In genomic region chr1:47934243-47934805, GRCh38 we compare ENCODE assay signal across 10 cellular contexts.
DNase-seq lines count a peak whose midpoint lies in the region; ATAC-seq and TF ChIP-seq lines count a peak whose summit lies in the region.
"Had no signal": no experiment of that assay in that cellular context is flagged by ENCODE, and none has a peak within 500 bp of the region (broad histone marks: within the 10 kb centered on the region; RNA-seq: fewer than 3 reads in every experiment).

No MANE protein-coding gene starts in this region.

- H4K91ac ChIP-seq in trophoblast cell (ENCODE audit: low read depth, low read length) = no peak overlapping the region

- H3K9me3 ChIP-seq in BE2C (no peaks in the 10 kb centered on the region), trophoblast cell (ENCODE audit: insufficient read depth, low read depth, low read length) (no peaks in the 10 kb centered on the region)

- no peak overlapping the region for H3K27ac ChIP-seq in trophoblast cell (ENCODE audit: low read depth, low read length)

- ATAC-seq in SK-N-SH treated with all-trans-retinoic acid at 6 μM for 48 hours (no peak; the same call in 2 of the 3 replicates), left cardiac atrium (peak; percentile 85 to 87), HG02642 (IDR thresholded peaks at IDR 0.05; ENCODE audit: poor library complexity, unreplicated experiment) (no peak), GM21786 (IDR thresholded peaks at IDR 0.05; ENCODE audit: unreplicated experiment) (no peak)

- no peak overlapping the region for H2BK12ac ChIP-seq in trophoblast cell (ENCODE audit: low read length)

- H3K18ac ChIP-seq in trophoblast cell (ENCODE audit: low read length) = no peak overlapping the region

- no peak overlapping the region for H3K9ac ChIP-seq in trophoblast cell (ENCODE audit: low read length)

- TF ChIP-seq CTCF in BE2C (IDR thresholded peaks at IDR 0.05; ENCODE audit: low read depth, low read length) = no peak

- H3K27me3 ChIP-seq in BE2C = no peaks in the 10 kb centered on the region
- no peaks in the 10 kb centered on the region for H3K27me3 ChIP-seq in trophoblast cell (ENCODE audit: insufficient read depth, low read length)

- intact Hi-C loops in left cardiac atrium (cut with DNase I) = no loop called here

- H2AK5ac ChIP-seq in trophoblast cell (ENCODE audit: low read length) = no peak overlapping the region

- no peaks in the 10 kb centered on the region for H3K79me2 ChIP-seq in trophoblast cell (ENCODE audit: control insufficient read depth, insufficient read depth, low read length, poor library complexity)

- no peak overlapping the region for H2BK5ac ChIP-seq in trophoblast cell (ENCODE audit: low read depth, low read length, poor library complexity)

- DNase-seq in BE2C = peak; percentile 65
- DNase-seq in left cardiac atrium = peak; percentile 76
- no peak for DNase-seq in trophoblast cell
- DNase-seq in inferior parietal cortex (ENCODE audit: extremely low spot score) = no peak
- no peak for DNase-seq in NOMO-1 (lab: John Stamatoyannopoulos, UW; ENCODE audit: unreplicated experiment in 2 of 2)
- DNase-seq: CD4-positive, CD25-positive, alpha-beta regulatory T cell; Kasumi-1 had no signal

- H3K79me1 ChIP-seq in trophoblast cell (ENCODE audit: low read length) = no peaks in the 10 kb centered on the region

- H2AFZ ChIP-seq in trophoblast cell (ENCODE audit: insufficient read depth, low read length, poor library complexity) = no peak overlapping the region

- H3K4me1 ChIP-seq in BE2C (peaks cover 5% of the 10 kb centered on the region), trophoblast cell (ENCODE audit: control insufficient read depth in 1 of 2, insufficient read depth in 2 of 2, low read length in 2 of 2) (peaks cover 0 to 4% of the 10 kb centered on the region in 2 experiments)

- H3K36me3 ChIP-seq in BE2C (no peaks in the 10 kb centered on the region), trophoblast cell (ENCODE audit: control insufficient read depth in 1 of 2, insufficient read depth in 2 of 2, low read length in 2 of 2) (no peaks in the 10 kb centered on the region)

- H3K23ac ChIP-seq in trophoblast cell (ENCODE audit: low read length) = no peak overlapping the region

- H3K14ac ChIP-seq in trophoblast cell (ENCODE audit: low read length) = no peak overlapping the region

- H3K4me3 ChIP-seq in BE2C (ENCODE audit: low read depth, low read length) (no peak overlapping the region), trophoblast cell (ENCODE audit: low read depth, low read length) (no peak overlapping the region)

- H3K4me2 ChIP-seq in trophoblast cell (ENCODE audit: low read length) = no peak overlapping the region

- H4K12ac ChIP-seq in trophoblast cell (ENCODE audit: low read depth, low read length) = peak overlapping the region; percentile 16

- no CpG with 5 or more reads among the region's 9 CpGs for WGBS in trophoblast cell (ENCODE audit: extremely low coverage, insufficient coverage, insufficient read length)

- H4K8ac ChIP-seq in trophoblast cell (ENCODE audit: low read depth, low read length) = no peak overlapping the region

- H3K4ac ChIP-seq in trophoblast cell (ENCODE audit: low read depth, low read length) = no peak overlapping the region

- H2BK120ac ChIP-seq in trophoblast cell (ENCODE audit: insufficient read depth, low read length, poor library complexity) = no peak overlapping the region

TF ChIP-seq in SK-N-SH treated with all-trans-retinoic acid at 6 μM for 48 hours, 23 proteins besides CTCF, POLR2A, EP300 and RAD21:
- no peak for TF ChIP-seq POU6F1 (CRISPR knock-in tag; IDR thresholded peaks at IDR 0.05; ENCODE audit: borderline replicate concordance, low read depth)
- TF ChIP-seq PATZ1 (CRISPR knock-in tag; IDR thresholded peaks at IDR 0.05; ENCODE audit: borderline replicate concordance) = no peak
- TF ChIP-seq OSR1 (CRISPR knock-in tag; IDR thresholded peaks at IDR 0.05) = no peak
- no peak for TF ChIP-seq PPARA (CRISPR knock-in tag; IDR thresholded peaks at IDR 0.05; ENCODE audit: borderline replicate concordance)
- TF ChIP-seq TSHZ2 (CRISPR knock-in tag; IDR thresholded peaks at IDR 0.05) = 0 out of 2 replicates have a peak, but pooled peaks have one; percentile 18
- TF ChIP-seq ISL1 (CRISPR knock-in tag; IDR thresholded peaks at IDR 0.05) = peak; percentile 57
- no peak for TF ChIP-seq GLIS3 (CRISPR knock-in tag; IDR thresholded peaks at IDR 0.05)
- no peak for TF ChIP-seq ARNTL (CRISPR knock-in tag; IDR thresholded peaks at IDR 0.05; ENCODE audit: borderline replicate concordance, low read depth)
- no peak for TF ChIP-seq ZC3H10 (CRISPR knock-in tag; IDR thresholded peaks at IDR 0.05)

Comparison
In these comparisons a context has a peak if more than half of its experiments do, and no peak if none do; other contexts are left out.
1. DNase-seq: peak in BE2C (single experiment) and left cardiac atrium (single experiment); none in trophoblast cell (0 of 2), inferior parietal cortex (single experiment) and NOMO-1 (0 of 2).
2. ATAC-seq: peak in left cardiac atrium (2 of 2); none in SK-N-SH treated with all-trans-retinoic acid at 6 μM for 48 hours (single experiment), HG02642 (single experiment) and GM21786 (single experiment).